In the genomic region with DNA sequence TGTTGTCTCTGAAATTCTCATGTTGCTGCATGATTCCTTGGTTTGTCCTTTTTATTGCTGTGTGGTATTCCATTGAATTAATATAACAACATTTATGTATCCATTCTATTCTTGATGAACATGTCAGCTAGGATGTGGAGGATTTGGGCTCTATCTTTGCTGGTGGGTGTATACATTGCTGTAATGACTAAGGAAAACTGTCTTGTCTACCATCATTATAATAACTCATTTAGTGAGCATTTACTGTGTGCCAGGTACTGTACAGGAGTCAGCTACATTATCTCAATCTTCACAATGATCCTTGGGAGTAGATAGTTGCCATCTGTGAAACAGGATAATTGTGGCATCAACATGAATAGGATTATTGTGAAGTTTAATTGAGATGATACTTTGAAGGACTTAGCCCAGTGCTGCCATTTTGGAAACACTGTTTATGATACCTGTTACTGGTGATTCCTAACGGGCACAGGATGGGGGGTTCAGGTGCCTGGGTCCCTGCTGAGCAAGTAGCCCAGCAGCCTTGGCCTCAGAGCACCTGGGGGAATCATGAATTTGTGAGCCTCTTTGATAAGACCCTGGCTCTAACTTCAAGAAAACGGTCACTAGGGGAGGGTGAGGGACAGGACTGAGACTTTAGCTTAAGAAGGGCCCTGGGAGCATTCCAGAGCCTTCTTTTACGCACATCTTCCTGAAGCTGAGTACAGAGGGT, we compare ENCODE assay signal across 12 cellular contexts. TPM values are rescaled to one million over a fixed set of nuclear protein-coding genes. Genes with fewer than 3 reads are reported as not detected.
A peak's percentile ranks its signal among the peaks of the same experiment; 100 is the strongest.
DNase-seq lines count a peak whose midpoint lies in the region; ATAC-seq and TF ChIP-seq lines count a peak whose summit lies in the region.
"Had no signal": no experiment of that assay in that cellular context is flagged by ENCODE, and none has a peak within 500 bp of the region (broad histone marks: within the 10 kb centered on the region; RNA-seq: fewer than 3 reads in every experiment).

No MANE protein-coding gene starts in this region.

- H3K9me3 Mint-ChIP-seq in activated naive CD4-positive, alpha-beta T cell treated with anti-CD3 and anti-CD28 coated beads, Interleukin-2, amount 50 U/mL, for 24 hours, result no peaks in the 10 kb centered on the region
- no peaks in the 10 kb centered on the region for H3K9me3 Mint-ChIP-seq in activated naive CD4-positive, alpha-beta T cell treated with anti-CD3 and anti-CD28 coated beads, Interleukin-2, amount 50 U/mL, for 72 hours
- H3K9me3 Mint-ChIP-seq in dendritic cell treated with granulocyte-macrophage colony-stimulating factor and Interleukin-4, amounts not matched to agents 40 ng/mL and 50 ng/mL, for 4 days, result no peaks in the 10 kb centered on the region
- H3K9me3 Mint-ChIP-seq in stimulated activated naive CD8-positive, alpha-beta T cell treated with anti-CD3 and anti-CD28 coated beads, Interleukin-15, amount 100 ng/mL, for 72 hours, result no peaks in the 10 kb centered on the region

- no peaks in the 10 kb centered on the region for H3K9me3 ChIP-seq in OCI-LY7 (ENCODE audit: low read length)
- H3K9me3 ChIP-seq: vagina had no signal

- TF ChIP-seq CTCF in OCI-LY7 (conservative IDR thresholded peaks at IDR 0.05; ENCODE audit: low read length), result no peak

- POLR2A ChIA-PET in OCI-LY7 (lab: Charles Lee), result interaction anchor here (0.6 to 1.2 kb wide), 3 partner anchors 14 to 41 kb away, joined by 3 to 4 read pairs (median 3); no protein-coding TSS in a partner anchor

- H3K27me3 Mint-ChIP-seq in activated naive CD4-positive, alpha-beta T cell treated with anti-CD3 and anti-CD28 coated beads, Interleukin-2, amount 50 U/mL, for 24 hours, result no peaks in the 10 kb centered on the region
- peaks cover 6% of the 10 kb centered on the region for H3K27me3 Mint-ChIP-seq in dendritic cell treated with granulocyte-macrophage colony-stimulating factor and Interleukin-4, amounts not matched to agents 40 ng/mL and 50 ng/mL, for 4 days
- no peaks in the 10 kb centered on the region for H3K27me3 Mint-ChIP-seq in stimulated activated naive CD8-positive, alpha-beta T cell treated with anti-CD3 and anti-CD28 coated beads, Interleukin-15, amount 100 ng/mL, for 72 hours

- peak overlapping the region; percentile 80 for H3K4me3 ChIP-seq in OCI-LY7 (ENCODE audit: low read depth, low read length, poor library complexity, severe bottlenecking)

- no TSS peak for BruUV-seq in OCI-LY7 (replicated peaks; lab: Mats Ljungman, UMichigan)

- H4K20me1 ChIP-seq in OCI-LY7 (ENCODE audit: insufficient read depth, low read length), result no peaks in the 10 kb centered on the region

- peaks cover 12% of the 10 kb centered on the region for H3K4me1 Mint-ChIP-seq in activated naive CD4-positive, alpha-beta T cell treated with anti-CD3 and anti-CD28 coated beads, Interleukin-2, amount 50 U/mL, for 24 hours
- H3K4me1 Mint-ChIP-seq in dendritic cell treated with granulocyte-macrophage colony-stimulating factor and Interleukin-4, amounts not matched to agents 40 ng/mL and 50 ng/mL, for 4 days (ENCODE audit: low read depth), result peaks cover 16% of the 10 kb centered on the region
- H3K4me1 Mint-ChIP-seq in stimulated activated naive CD8-positive, alpha-beta T cell treated with anti-CD3 and anti-CD28 coated beads, Interleukin-15, amount 100 ng/mL, for 72 hours, result peaks cover 42% of the 10 kb centered on the region

- CTCF ChIA-PET in OCI-LY7 (lab: Charles Lee; ENCODE audit: unreplicated experiment), result interaction anchor here (1.0 kb wide), 1 partner anchor 93 kb away, joined by 3 read pairs; no protein-coding TSS in a partner anchor

- H2AFZ ChIP-seq in OCI-LY7 (ENCODE audit: low read length), result no peak overlapping the region

- peak overlapping the region; percentile 70 for H3K27ac ChIP-seq in OCI-LY7 (ENCODE audit: low read depth, low read length, poor library complexity, severe bottlenecking)
- H3K27ac ChIP-seq: brain microvascular endothelial cell, vagina had no signal

- H3K36me3 ChIP-seq in OCI-LY7 (ENCODE audit: insufficient read depth, low read length), result peaks cover 21% of the 10 kb centered on the region
- H3K36me3 ChIP-seq: brain microvascular endothelial cell, vagina had no signal

- DNase-seq in activated naive CD4-positive, alpha-beta T cell treated with anti-CD3 and anti-CD28 coated beads, Interleukin-2, amount 50 U/mL, for 72 hours (ENCODE audit: low spot score in 2 of 2), result no peak
- DNase-seq in OCI-LY7 (ENCODE audit: low spot score) (no peak), NK-92 (lab: John Stamatoyannopoulos, UW; ENCODE audit: unreplicated experiment) (no peak), iPS-NIHi11 (ENCODE audit: low spot score) (no peak)
- DNase-seq in stimulated activated naive CD8-positive, alpha-beta T cell treated with anti-CD3 and anti-CD28 coated beads, Interleukin-15, amount 100 ng/mL, for 72 hours, result no peak
- DNase-seq: T1000 had no signal

- H3K36me3 Mint-ChIP-seq in activated naive CD4-positive, alpha-beta T cell treated with anti-CD3 and anti-CD28 coated beads, Interleukin-2, amount 50 U/mL, for 24 hours, result no peaks in the 10 kb centered on the region
- H3K36me3 Mint-ChIP-seq in activated naive CD4-positive, alpha-beta T cell treated with anti-CD3 and anti-CD28 coated beads, Interleukin-2, amount 50 U/mL, for 72 hours, result peaks cover 13 to 23% of the 10 kb centered on the region in 2 donors
- peaks cover 19% of the 10 kb centered on the region for H3K36me3 Mint-ChIP-seq in dendritic cell treated with granulocyte-macrophage colony-stimulating factor and Interleukin-4, amounts not matched to agents 40 ng/mL and 50 ng/mL, for 4 days (ENCODE audit: low read depth)

- H3K4me1 ChIP-seq in OCI-LY7 (ENCODE audit: insufficient read depth, low read length, poor library complexity, severe bottlenecking), result peaks cover 39% of the 10 kb centered on the region

- peak overlapping the region; percentile 32 for H3K27ac Mint-ChIP-seq in activated naive CD4-positive, alpha-beta T cell treated with anti-CD3 and anti-CD28 coated beads, Interleukin-2, amount 50 U/mL, for 24 hours
- H3K27ac Mint-ChIP-seq in activated naive CD4-positive, alpha-beta T cell treated with anti-CD3 and anti-CD28 coated beads, Interleukin-2, amount 50 U/mL, for 72 hours, result peak overlapping the region in 1 of 2 donors; percentile 76
- peak overlapping the region; percentile 88 for H3K27ac Mint-ChIP-seq in dendritic cell treated with granulocyte-macrophage colony-stimulating factor and Interleukin-4, amounts not matched to agents 40 ng/mL and 50 ng/mL, for 4 days
- peak overlapping the region in 1 of 2 donors; percentile 98 for H3K27ac Mint-ChIP-seq in stimulated activated naive CD8-positive, alpha-beta T cell treated with anti-CD3 and anti-CD28 coated beads, Interleukin-15, amount 100 ng/mL, for 72 hours

- no peaks in the 10 kb centered on the region for H3K79me2 ChIP-seq in OCI-LY7 (ENCODE audit: insufficient read depth, low read depth, low read length)

- H3K9me2 ChIP-seq in OCI-LY7 (ENCODE audit: insufficient read depth, low read length), result no peaks in the 10 kb centered on the region

- intact Hi-C loops in OCI-LY7 (cut with micrococcal nuclease; ENCODE audit: unreplicated experiment), result no loop called here
- intact Hi-C loops in dendritic cell treated with granulocyte-macrophage colony-stimulating factor and Interleukin-4, amounts not matched to agents 40 ng/mL and 50 ng/mL, for 4 days (cut with micrococcal nuclease), result no loop called here

- peak overlapping the region; percentile 98 for H3K4me2 ChIP-seq in OCI-LY7 (ENCODE audit: low read length)

- ATAC-seq in activated naive CD4-positive, alpha-beta T cell treated with anti-CD3 and anti-CD28 coated beads, Interleukin-2, amount 50 U/mL, for 72 hours, result no peak
- no peak for ATAC-seq in stimulated activated naive CD8-positive, alpha-beta T cell treated with anti-CD3 and anti-CD28 coated beads, Interleukin-15, amount 100 ng/mL, for 72 hours
- ATAC-seq in GM21390 (IDR thresholded peaks at IDR 0.05; ENCODE audit: unreplicated experiment), result no peak
- ATAC-seq: PC-3 had no signal

- H3K4me3 Mint-ChIP-seq in activated naive CD4-positive, alpha-beta T cell treated with anti-CD3 and anti-CD28 coated beads, Interleukin-2, amount 50 U/mL, for 24 hours, result peak overlapping the region; percentile 83
- H3K4me3 Mint-ChIP-seq in dendritic cell treated with granulocyte-macrophage colony-stimulating factor and Interleukin-4, amounts not matched to agents 40 ng/mL and 50 ng/mL, for 4 days, result peak overlapping the region; percentile 77
- peak overlapping the region; percentile 91 to 94 for H3K4me3 Mint-ChIP-seq in stimulated activated naive CD8-positive, alpha-beta T cell treated with anti-CD3 and anti-CD28 coated beads, Interleukin-15, amount 100 ng/mL, for 72 hours

RNA-seq across cellular contexts. Expression of a gene that starts 1.8 kb away (rescaled TPM):
- total RNA-seq in activated naive CD4-positive, alpha-beta T cell treated with anti-CD3 and anti-CD28 coated beads, Interleukin-2, amount 50 U/mL, for 72 hours, result 10 to 100 TPM; 43.5 to 48.6 TPM
- total RNA-seq in OCI-LY7 (2014; rRNA removed; shearing (Covaris generic)), result 13.4 and 23.2 TPM in 2 replicates
- 34.0 and 36.1 TPM in 2 replicates for total RNA-seq in OCI-LY7 (2022)
